In genomic region chr6:47009583-47009982, GRCh38 we compare ENCODE assay signal across 1 cellular context.
TF ChIP-seq lines count a peak whose summit lies in the region.

No MANE protein-coding gene starts in this region.

TF ChIP-seq in HCT116, 20 proteins besides CTCF, POLR2A, EP300 and RAD21 (continued from another document):
- no peak for TF ChIP-seq REST (IDR thresholded peaks at IDR 0.05; ENCODE audit: low read depth)
- no peak for TF ChIP-seq YY1 (IDR thresholded peaks at IDR 0.05; ENCODE audit: extremely low read depth, insufficient replicate concordance, low read depth, low read length)
- TF ChIP-seq, protein P1, sequence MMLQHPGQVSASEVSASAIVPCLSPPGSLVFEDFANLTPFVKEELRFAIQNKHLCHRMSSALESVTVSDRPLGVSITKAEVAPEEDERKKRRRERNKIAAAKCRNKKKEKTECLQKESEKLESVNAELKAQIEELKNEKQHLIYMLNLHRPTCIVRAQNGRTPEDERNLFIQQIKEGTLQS (IDR thresholded peaks at IDR 0.05) = no peak
- TF ChIP-seq EZH2phosphoT487 (IDR thresholded peaks at IDR 0.05; ENCODE audit: borderline replicate concordance) = no peak
- no peak for TF ChIP-seq EGR1 (IDR thresholded peaks at IDR 0.05; ENCODE audit: low read depth)
- TF ChIP-seq SRF (IDR thresholded peaks at IDR 0.05; ENCODE audit: low read depth) = no peak
- no peak for TF ChIP-seq ELF1 (IDR thresholded peaks at IDR 0.05; ENCODE audit: borderline replicate concordance, low read depth)
